8 cellular contexts compared by ENCODE assay signal in the genomic region with DNA sequence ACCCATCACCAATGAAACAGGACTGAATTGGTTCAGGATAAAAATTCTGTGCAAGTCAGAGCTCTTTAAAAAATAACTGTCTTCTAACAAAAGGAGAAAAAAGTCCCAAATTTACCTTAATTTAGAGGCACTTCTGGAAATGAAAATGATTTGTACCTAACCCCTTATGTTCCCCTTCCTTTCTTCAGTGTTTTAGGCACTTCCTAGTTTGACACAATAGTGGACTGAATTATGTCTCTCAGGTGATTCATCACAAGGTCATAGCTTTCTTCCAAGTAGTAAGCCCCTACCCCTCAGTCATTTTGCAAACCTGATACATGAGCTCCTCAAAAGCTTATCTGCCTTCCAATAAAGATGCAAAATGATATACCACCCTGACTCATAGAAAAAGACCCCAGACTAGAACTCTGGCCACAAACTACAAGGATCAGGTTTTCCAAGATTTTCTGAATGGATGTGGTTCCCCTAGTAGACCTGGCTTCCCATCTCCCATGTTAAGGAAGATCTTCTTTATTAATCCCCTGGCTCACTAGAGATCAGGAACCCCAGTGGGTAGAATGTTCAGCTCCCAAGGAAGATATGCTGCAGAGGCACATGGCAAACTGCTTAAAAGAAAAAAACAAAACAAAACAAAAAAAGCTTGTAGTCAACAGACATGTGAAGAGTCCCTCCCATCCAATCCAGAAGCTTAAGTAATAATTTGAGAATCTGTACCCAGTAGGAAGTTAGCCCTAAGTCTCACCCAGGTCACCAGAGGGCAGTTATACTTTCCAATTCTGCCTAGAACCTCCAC. TPM values are rescaled to one million over a fixed set of nuclear protein-coding genes. Genes with fewer than 3 reads are reported as not detected.
DNase-seq lines count a peak whose midpoint lies in the region; ATAC-seq and TF ChIP-seq lines count a peak whose summit lies in the region.

No MANE protein-coding gene starts in this region.

- H3K9me3 Mint-ChIP-seq in activated CD8-positive, alpha-beta memory T cell treated with anti-CD3 and anti-CD28 coated beads, Interleukin-2, amount 10 ng/mL, durations not matched to agents 7 days and 5 days (ENCODE audit: low read depth), result no peaks in the 10 kb centered on the region
- H3K9me3 Mint-ChIP-seq in activated T-helper 1 cell treated with anti-CD3 and anti-CD28 coated beads, Interleukin-12 subunit alpha, Interleukin-12 subunit beta, Interleukin-2, Interleukin-4 antibody, amounts not matched to agents 30 ng/mL and 10 ng/mL and 1 ng/mL, durations not matched to agents 14 hours and 24 hours and 36 hours, result no peaks in the 10 kb centered on the region
- H3K9me3 Mint-ChIP-seq in immature natural killer cell, result peaks cover 0 to 9% (median 2%) of the 10 kb centered on the region in 6 donors

- H3K27ac ChIP-seq in thoracic aorta, result peak overlapping the region; percentile 59 to 94

- H3K27me3 Mint-ChIP-seq in activated CD8-positive, alpha-beta memory T cell treated with anti-CD3 and anti-CD28 coated beads, Interleukin-2, amount 10 ng/mL, durations not matched to agents 7 days and 5 days, result peaks cover 3% of the 10 kb centered on the region
- H3K27me3 Mint-ChIP-seq in activated T-helper 1 cell treated with anti-CD3 and anti-CD28 coated beads, Interleukin-12 subunit alpha, Interleukin-12 subunit beta, Interleukin-2, Interleukin-4 antibody, amounts not matched to agents 30 ng/mL and 10 ng/mL and 1 ng/mL, durations not matched to agents 14 hours and 24 hours and 36 hours (ENCODE audit: insufficient read depth), result peaks cover 6% of the 10 kb centered on the region
- peaks cover 29 to 37% (median 35%) of the 10 kb centered on the region in 3 donors for H3K27me3 Mint-ChIP-seq in immature natural killer cell (ENCODE audit: low read depth in 3 of 3)

- intact Hi-C loops in activated T-helper 1 cell treated with anti-CD3 and anti-CD28 coated beads, Interleukin-12 subunit alpha, Interleukin-12 subunit beta, Interleukin-2, Interleukin-4 antibody, amounts not matched to agents 30 ng/mL and 10 ng/mL and 1 ng/mL, durations not matched to agents 14 hours and 24 hours and 36 hours (cut with micrococcal nuclease), result loop anchor here (2.0 to 10.0 kb wide), 3 partner anchors 17 to 1251 kb away; a partner anchor contains a TSS
- intact Hi-C loops in posterior cingulate gyrus (cut with DNase I), result loop anchor here (5.0 kb wide), 1 partner anchor 41 kb away; a partner anchor contains a TSS

- peaks cover 14% of the 10 kb centered on the region for H3K36me3 ChIP-seq in thoracic aorta

- H3K36me3 Mint-ChIP-seq in activated CD8-positive, alpha-beta memory T cell treated with anti-CD3 and anti-CD28 coated beads, Interleukin-2, amount 10 ng/mL, durations not matched to agents 7 days and 5 days, result peaks cover 75% of the 10 kb centered on the region
- peaks cover 74% of the 10 kb centered on the region for H3K36me3 Mint-ChIP-seq in activated T-helper 1 cell treated with anti-CD3 and anti-CD28 coated beads, Interleukin-12 subunit alpha, Interleukin-12 subunit beta, Interleukin-2, Interleukin-4 antibody, amounts not matched to agents 30 ng/mL and 10 ng/mL and 1 ng/mL, durations not matched to agents 14 hours and 24 hours and 36 hours (ENCODE audit: low read depth)
- peaks cover 24 to 42% (median 33%) of the 10 kb centered on the region in 3 donors for H3K36me3 Mint-ChIP-seq in immature natural killer cell

- no peaks in the 10 kb centered on the region for H3K9me3 ChIP-seq in thoracic aorta

- H3K27ac Mint-ChIP-seq in activated CD8-positive, alpha-beta memory T cell treated with anti-CD3 and anti-CD28 coated beads, Interleukin-2, amount 10 ng/mL, durations not matched to agents 7 days and 5 days, result peak overlapping the region; percentile 100
- peak overlapping the region; percentile 69 for H3K27ac Mint-ChIP-seq in activated T-helper 1 cell treated with anti-CD3 and anti-CD28 coated beads, Interleukin-12 subunit alpha, Interleukin-12 subunit beta, Interleukin-2, Interleukin-4 antibody, amounts not matched to agents 30 ng/mL and 10 ng/mL and 1 ng/mL, durations not matched to agents 14 hours and 24 hours and 36 hours
- peak overlapping the region; percentile 99 to 100 (median 100) for H3K27ac Mint-ChIP-seq in immature natural killer cell

- DNase-seq in activated CD8-positive, alpha-beta memory T cell treated with anti-CD3 and anti-CD28 coated beads, Interleukin-2, amount 10 ng/mL, durations not matched to agents 7 days and 5 days, result no peak
- DNase-seq in activated CD8-positive, alpha-beta memory T cell treated with anti-CD3 and anti-CD28 coated beads for 24 hours, result no peak
- DNase-seq in activated T-helper 1 cell treated with anti-CD3 and anti-CD28 coated beads, Interleukin-12 subunit alpha, Interleukin-12 subunit beta, Interleukin-2, Interleukin-4 antibody, amounts not matched to agents 30 ng/mL and 10 ng/mL and 1 ng/mL, durations not matched to agents 14 hours and 24 hours and 36 hours (ENCODE audit: low spot score), result no peak
- DNase-seq in immature natural killer cell (no peak), thoracic aorta (ENCODE audit: low spot score) (no peak), posterior cingulate gyrus (no peak)

- no peak for TF ChIP-seq CTCF in thoracic aorta (IDR thresholded peaks at IDR 0.05)

- H3K27me3 ChIP-seq in thoracic aorta (replicated peaks; ENCODE audit: insufficient read depth), result no peaks in the 10 kb centered on the region

- peak overlapping the region; percentile 97 for H3K4me3 Mint-ChIP-seq in activated CD8-positive, alpha-beta memory T cell treated with anti-CD3 and anti-CD28 coated beads, Interleukin-2, amount 10 ng/mL, durations not matched to agents 7 days and 5 days
- peak overlapping the region; percentile 82 for H3K4me3 Mint-ChIP-seq in activated T-helper 1 cell treated with anti-CD3 and anti-CD28 coated beads, Interleukin-12 subunit alpha, Interleukin-12 subunit beta, Interleukin-2, Interleukin-4 antibody, amounts not matched to agents 30 ng/mL and 10 ng/mL and 1 ng/mL, durations not matched to agents 14 hours and 24 hours and 36 hours
- H3K4me3 Mint-ChIP-seq in immature natural killer cell, result peak overlapping the region; percentile 23 to 99 (median 78)

- peaks cover 56% of the 10 kb centered on the region for H3K4me1 Mint-ChIP-seq in activated CD8-positive, alpha-beta memory T cell treated with anti-CD3 and anti-CD28 coated beads, Interleukin-2, amount 10 ng/mL, durations not matched to agents 7 days and 5 days
- peaks cover 65% of the 10 kb centered on the region for H3K4me1 Mint-ChIP-seq in activated T-helper 1 cell treated with anti-CD3 and anti-CD28 coated beads, Interleukin-12 subunit alpha, Interleukin-12 subunit beta, Interleukin-2, Interleukin-4 antibody, amounts not matched to agents 30 ng/mL and 10 ng/mL and 1 ng/mL, durations not matched to agents 14 hours and 24 hours and 36 hours (ENCODE audit: low read depth)
- H3K4me1 Mint-ChIP-seq in immature natural killer cell, result peaks cover 57 to 70% of the 10 kb centered on the region in 2 donors

- peaks cover 29 to 57% of the 10 kb centered on the region in 2 donors for H3K4me1 ChIP-seq in thoracic aorta (ENCODE audit: control insufficient read depth in 1 of 2, low read depth in 2 of 2)

- peak overlapping the region; percentile 76 for H3K4me3 ChIP-seq in thoracic aorta

- no peak for ATAC-seq in activated CD8-positive, alpha-beta memory T cell treated with anti-CD3 and anti-CD28 coated beads, Interleukin-2, amount 10 ng/mL, durations not matched to agents 7 days and 5 days
- ATAC-seq in thoracic aorta (ENCODE audit: insufficient number of reproducible peaks, low FRiP score, low read depth) (no peak), GM18520 (IDR thresholded peaks at IDR 0.05; ENCODE audit: unreplicated experiment) (no peak), esophagus mucosa (no peak)

- CTCF ChIA-PET in activated CD8-positive, alpha-beta memory T cell treated with anti-CD3 and anti-CD28 coated beads, Interleukin-2, amount 10 ng/mL, durations not matched to agents 7 days and 5 days (lab: Charles Lee), result interaction anchor here (0.6 to 4.3 kb wide), 13 partner anchors 8 to 130 kb away, joined by 3 to 40 read pairs (median 6); a partner anchor contains a TSS

RNA-seq across cellular contexts. Expression of a gene that starts 3.6 kb away (rescaled TPM):
- 100 to 1,000 TPM; 101 to 134 TPM for total RNA-seq in activated CD8-positive, alpha-beta memory T cell treated with anti-CD3 and anti-CD28 coated beads, Interleukin-2, amount 10 ng/mL, durations not matched to agents 7 days and 5 days
- 124 and 126 TPM in 2 replicates for total RNA-seq in activated T-helper 1 cell treated with anti-CD3 and anti-CD28 coated beads, Interleukin-12 subunit alpha, Interleukin-12 subunit beta, Interleukin-2, Interleukin-4 antibody, amounts not matched to agents 30 ng/mL and 10 ng/mL and 1 ng/mL, durations not matched to agents 14 hours and 24 hours and 36 hours
- 10 to 100 TPM in 2 of 3 donors, 1 to 10 TPM in 1; 5.5 to 30.0 (median 12.9) TPM for polyA plus RNA-seq in immature natural killer cell
- total RNA-seq in thoracic aorta (10 to 100 TPM; 28.7 to 43.1 TPM), esophagus mucosa (30.0 TPM)

RNA-seq across cellular contexts. Expression of a gene that starts 4.2 kb away (rescaled TPM):
- 10 to 100 TPM; 48.2 to 65.7 TPM for total RNA-seq in activated CD8-positive, alpha-beta memory T cell treated with anti-CD3 and anti-CD28 coated beads, Interleukin-2, amount 10 ng/mL, durations not matched to agents 7 days and 5 days
- 75.5 and 77.7 TPM in 2 replicates for total RNA-seq in activated T-helper 1 cell treated with anti-CD3 and anti-CD28 coated beads, Interleukin-12 subunit alpha, Interleukin-12 subunit beta, Interleukin-2, Interleukin-4 antibody, amounts not matched to agents 30 ng/mL and 10 ng/mL and 1 ng/mL, durations not matched to agents 14 hours and 24 hours and 36 hours
- polyA plus RNA-seq in immature natural killer cell, result 100 to 1,000 TPM in 2 of 3 donors, 10 to 100 TPM in 1; 86.6 to 114 (median 102) TPM
- 10 to 100 TPM; 23.6 to 27.3 TPM for total RNA-seq in thoracic aorta
- total RNA-seq in esophagus mucosa, result 48.2 TPM

RNA-seq across cellular contexts. Expression of a gene that starts 13.2 kb away (rescaled TPM):
- 1 to 10 TPM; 7.5 to 8.4 TPM for total RNA-seq in activated CD8-positive, alpha-beta memory T cell treated with anti-CD3 and anti-CD28 coated beads, Interleukin-2, amount 10 ng/mL, durations not matched to agents 7 days and 5 days
- total RNA-seq in activated T-helper 1 cell treated with anti-CD3 and anti-CD28 coated beads, Interleukin-12 subunit alpha, Interleukin-12 subunit beta, Interleukin-2, Interleukin-4 antibody, amounts not matched to agents 30 ng/mL and 10 ng/mL and 1 ng/mL, durations not matched to agents 14 hours and 24 hours and 36 hours, result 11.6 and 13.4 TPM in 2 replicates
- polyA plus RNA-seq in immature natural killer cell, result 1 to 10 TPM in 1 of 3 donors, under 1 TPM in 1, not detected in 1; 0.43 to 3.1 TPM
- 10 to 100 TPM in 1 of 2 donors, 1 to 10 TPM in 1; 4.1 to 12.2 TPM for total RNA-seq in thoracic aorta
- total RNA-seq in esophagus mucosa, result 4.6 TPM

RNA-seq across cellular contexts. Expression of a gene that starts 33.5 kb away (rescaled TPM):
- total RNA-seq in activated CD8-positive, alpha-beta memory T cell treated with anti-CD3 and anti-CD28 coated beads, Interleukin-2, amount 10 ng/mL, durations not matched to agents 7 days and 5 days, result 10 to 100 TPM; 32.5 to 33.9 TPM
- total RNA-seq in activated T-helper 1 cell treated with anti-CD3 and anti-CD28 coated beads, Interleukin-12 subunit alpha, Interleukin-12 subunit beta, Interleukin-2, Interleukin-4 antibody, amounts not matched to agents 30 ng/mL and 10 ng/mL and 1 ng/mL, durations not matched to agents 14 hours and 24 hours and 36 hours, result 23.9 and 36.0 TPM in 2 replicates
- 10 to 100 TPM in 1 of 3 donors, 1 to 10 TPM in 2; 4.3 to 16.5 (median 9.8) TPM for polyA plus RNA-seq in immature natural killer cell
- total RNA-seq in thoracic aorta (10 to 100 TPM; 17.1 to 30.3 TPM), esophagus mucosa (10.0 TPM)

RNA-seq across cellular contexts. Expression of a gene that starts 42.2 kb away (rescaled TPM):
- total RNA-seq in activated CD8-positive, alpha-beta memory T cell treated with anti-CD3 and anti-CD28 coated beads, Interleukin-2, amount 10 ng/mL, durations not matched to agents 7 days and 5 days, result 10 to 100 TPM; 73.8 to 98.6 TPM
- total RNA-seq in activated T-helper 1 cell treated with anti-CD3 and anti-CD28 coated beads, Interleukin-12 subunit alpha, Interleukin-12 subunit beta, Interleukin-2, Interleukin-4 antibody, amounts not matched to agents 30 ng/mL and 10 ng/mL and 1 ng/mL, durations not matched to agents 14 hours and 24 hours and 36 hours, result 115 and 120 TPM in 2 replicates
- polyA plus RNA-seq in immature natural killer cell, result 10 to 100 TPM in 2 of 3 donors, 1 to 10 TPM in 1; 4.3 to 50.1 (median 15.2) TPM
- total RNA-seq in thoracic aorta (10 to 100 TPM; 24.2 to 52.1 TPM), esophagus mucosa (27.1 TPM)
